16 cellular contexts compared by ENCODE assay signal in genomic region chrX:13119386-13119785, GRCh38.
A peak's percentile ranks its signal among the peaks of the same experiment; 100 is the strongest.
DNase-seq lines count a peak whose midpoint lies in the region; ATAC-seq, FAIRE-seq and TF ChIP-seq lines count a peak whose summit lies in the region.
"Had no signal": no experiment of that assay in that cellular context is flagged by ENCODE, and none has a peak within 500 bp of the region (broad histone marks: within the 10 kb centered on the region; RNA-seq: fewer than 3 reads in every experiment).

No MANE protein-coding gene starts in this region.

- H3K4me1 Mint-ChIP-seq in activated T-cell treated with anti-CD3 and anti-CD28 coated beads, Interleukin-2, amount 50 U/mL, for 24 hours (ENCODE audit: low read depth), result peaks cover 27% of the 10 kb centered on the region
- H3K4me1 Mint-ChIP-seq in activated CD4-positive, alpha-beta T cell treated with anti-CD3 and anti-CD28 coated beads for 36 hours, result peaks cover 25% of the 10 kb centered on the region
- H3K4me1 Mint-ChIP-seq in activated CD4-positive, alpha-beta T cell treated with anti-CD3 and anti-CD28 coated beads, Interleukin-2, amount 10 ng/mL, durations not matched to agents 24 days and 14 days, result peaks cover 14% of the 10 kb centered on the region

- CTCF ChIA-PET in activated CD4-positive, alpha-beta T cell treated with anti-CD3 and anti-CD28 coated beads for 36 hours (lab: Charles Lee), result no interaction called here

- POLR2A ChIA-PET in activated CD4-positive, alpha-beta T cell treated with anti-CD3 and anti-CD28 coated beads for 36 hours (lab: Charles Lee), result no interaction called here

- no peak overlapping the region for H3K4me3 Mint-ChIP-seq in activated T-cell treated with anti-CD3 and anti-CD28 coated beads, Interleukin-2, amount 50 U/mL, for 24 hours
- H3K4me3 Mint-ChIP-seq in activated CD4-positive, alpha-beta T cell treated with anti-CD3 and anti-CD28 coated beads for 36 hours, result no peak overlapping the region
- no peak overlapping the region for H3K4me3 Mint-ChIP-seq in activated CD4-positive, alpha-beta T cell treated with anti-CD3 and anti-CD28 coated beads, Interleukin-2, amount 10 ng/mL, durations not matched to agents 24 days and 14 days
- H3K4me3 Mint-ChIP-seq: CD8-positive, alpha-beta memory T cell had no signal

- ATAC-seq in activated CD4-positive, alpha-beta T cell treated with anti-CD3 and anti-CD28 coated beads for 36 hours, result no peak

- no peak overlapping the region for H3K27ac Mint-ChIP-seq in activated T-cell treated with anti-CD3 and anti-CD28 coated beads, Interleukin-2, amount 50 U/mL, for 24 hours
- no peak overlapping the region for H3K27ac Mint-ChIP-seq in activated CD4-positive, alpha-beta T cell treated with anti-CD3 and anti-CD28 coated beads for 36 hours
- H3K27ac Mint-ChIP-seq in activated CD4-positive, alpha-beta T cell treated with anti-CD3 and anti-CD28 coated beads, Interleukin-2, amount 10 ng/mL, durations not matched to agents 24 days and 14 days, result no peak overlapping the region
- H3K27ac Mint-ChIP-seq: CD8-positive, alpha-beta memory T cell had no signal

- no peak for DNase-seq in HTR-8/SVneo (ENCODE audit: insufficient read length, low spot score)
- DNase-seq in ascending aorta (ENCODE audit: low spot score in 2 of 2), result no peak
- peak; percentile 72 for DNase-seq in iris pigment epithelial cell (ENCODE audit: low read depth)
- DNase-seq in activated T-cell treated with anti-CD3 and anti-CD28 coated beads, Interleukin-2, amount 50 U/mL, for 24 hours, result no peak
- DNase-seq in H7, result no peak
- DNase-seq in activated CD4-positive, alpha-beta T cell treated with anti-CD3 and anti-CD28 coated beads for 36 hours, result no peak
- DNase-seq in activated CD4-positive, alpha-beta T cell treated with anti-CD3 and anti-CD28 coated beads, Interleukin-2, amount 10 ng/mL, durations not matched to agents 24 days and 14 days, result no peak
- DNase-seq: activated CD4-positive, alpha-beta T cell treated with anti-CD3 and anti-CD28 coated beads, Interleukin-2, amount 50 U/mL, for 48 hours; activated naive CD4-positive, alpha-beta T cell treated with Interleukin-2 at 50 U/mL for 16 hours; CD8-positive, alpha-beta memory T cell; cortex of kidney; NCI-H1694 treated with DMSO at 0.1 percent for 48 hours; posterior cingulate gyrus; stimulated activated CD4-positive, alpha-beta T cell treated with anti-CD3 and anti-CD28 coated beads, Interleukin-4, amount 100 ng/mL, for 24 hours; T-helper 1 cell had no signal

- peak; percentile 67 for FAIRE-seq in HTR-8/SVneo (lab: Jason Lieb, UNC)

- H3K9me3 ChIP-seq in ascending aorta, result no peaks in the 10 kb centered on the region
- H3K9me3 ChIP-seq in skeletal muscle tissue (ENCODE audit: control insufficient read depth in 3 of 3, low read length in 3 of 3), result no peaks in the 10 kb centered on the region

- intact Hi-C loops in ascending aorta (cut with DNase I), result no loop called here
- intact Hi-C loops in activated CD4-positive, alpha-beta T cell treated with anti-CD3 and anti-CD28 coated beads for 36 hours (cut with DNase I, micrococcal nuclease), result no loop called here
- intact Hi-C loops in activated CD4-positive, alpha-beta T cell treated with anti-CD3 and anti-CD28 coated beads, Interleukin-2, amount 10 ng/mL, durations not matched to agents 24 days and 14 days (cut with micrococcal nuclease), result no loop called here

- H3K4me3 ChIP-seq in ascending aorta (no peak overlapping the region), skeletal muscle tissue (ENCODE audit: low read length in 3 of 3) (no peak overlapping the region), H7 (ENCODE audit: insufficient read depth, low read depth, low read length) (no peak overlapping the region)

- H3K27me3 Mint-ChIP-seq in activated T-cell treated with anti-CD3 and anti-CD28 coated beads, Interleukin-2, amount 50 U/mL, for 24 hours, result peaks cover 74% of the 10 kb centered on the region
- H3K27me3 Mint-ChIP-seq in activated CD4-positive, alpha-beta T cell treated with anti-CD3 and anti-CD28 coated beads for 36 hours, result no peaks in the 10 kb centered on the region
- no peaks in the 10 kb centered on the region for H3K27me3 Mint-ChIP-seq in activated CD4-positive, alpha-beta T cell treated with anti-CD3 and anti-CD28 coated beads, Interleukin-2, amount 10 ng/mL, durations not matched to agents 24 days and 14 days

- H3K27ac ChIP-seq in ascending aorta (peak overlapping the region; percentile 71 to 72), skeletal muscle tissue (ENCODE audit: low read depth, low read length) (peak overlapping the region; percentile 37)

- no peaks in the 10 kb centered on the region for H3K36me3 ChIP-seq in ascending aorta
- no peaks in the 10 kb centered on the region for H3K36me3 ChIP-seq in skeletal muscle tissue (ENCODE audit: control insufficient read depth in 3 of 3, insufficient read depth in 3 of 3, low read length in 3 of 3)
- H3K36me3 ChIP-seq in H7 (replicated peaks; ENCODE audit: control insufficient read depth, insufficient read depth, low read length), result no peaks in the 10 kb centered on the region

- H3K4me1 ChIP-seq in ascending aorta, result no peaks in the 10 kb centered on the region
- no peaks in the 10 kb centered on the region for H3K4me1 ChIP-seq in skeletal muscle tissue (ENCODE audit: control insufficient read depth in 3 of 3, insufficient read depth in 3 of 3, low read length in 3 of 3)

- TF ChIP-seq CTCF in ascending aorta (IDR thresholded peaks at IDR 0.05), result no peak

- no peaks in the 10 kb centered on the region for H3K27me3 ChIP-seq in ascending aorta
- no peaks in the 10 kb centered on the region for H3K27me3 ChIP-seq in skeletal muscle tissue (ENCODE audit: control insufficient read depth in 3 of 3, insufficient read depth in 3 of 3, low read length in 3 of 3)
- no peaks in the 10 kb centered on the region for H3K27me3 ChIP-seq in H7 (ENCODE audit: control insufficient read depth, insufficient read depth, low read length)

- H3K9me3 Mint-ChIP-seq in activated T-cell treated with anti-CD3 and anti-CD28 coated beads, Interleukin-2, amount 50 U/mL, for 24 hours, result peaks cover 15% of the 10 kb centered on the region
- peaks cover 4% of the 10 kb centered on the region for H3K9me3 Mint-ChIP-seq in activated CD4-positive, alpha-beta T cell treated with anti-CD3 and anti-CD28 coated beads for 36 hours (ENCODE audit: low read depth)
- peaks cover 4% of the 10 kb centered on the region for H3K9me3 Mint-ChIP-seq in activated CD4-positive, alpha-beta T cell treated with anti-CD3 and anti-CD28 coated beads, Interleukin-2, amount 10 ng/mL, durations not matched to agents 24 days and 14 days

- H3K36me3 Mint-ChIP-seq in activated T-cell treated with anti-CD3 and anti-CD28 coated beads, Interleukin-2, amount 50 U/mL, for 24 hours (ENCODE audit: low read depth), result no peaks in the 10 kb centered on the region
- H3K36me3 Mint-ChIP-seq in activated CD4-positive, alpha-beta T cell treated with anti-CD3 and anti-CD28 coated beads for 36 hours (ENCODE audit: low read depth), result no peaks in the 10 kb centered on the region
- H3K36me3 Mint-ChIP-seq in activated CD4-positive, alpha-beta T cell treated with anti-CD3 and anti-CD28 coated beads, Interleukin-2, amount 10 ng/mL, durations not matched to agents 24 days and 14 days (ENCODE audit: low read depth), result peaks cover 6% of the 10 kb centered on the region

- no peak overlapping the region for H3K9ac ChIP-seq in skeletal muscle tissue (ENCODE audit: low read depth in 1 of 3, low read length in 3 of 3)
